1 cellular context compared by ENCODE assay signal in genomic region chr1:148151911-148152391, GRCh38.
TF ChIP-seq lines count a peak whose summit lies in the region.
"Not testable (repeated sequence)": the region's sequence is repeated elsewhere in the genome, so short reads cannot be mapped to it uniquely, and the experiment has no call there.

Gene NBPF11 (minus strand): TSS chr1:148152281. CDS start chr1:148127003, 25,278 bp downstream.

TF ChIP-seq in K562, 482 proteins besides CTCF, POLR2A, EP300 and RAD21 (continued from another document):
- 0 out of 2 replicates have a peak, but pooled peaks have one; percentile 18 for TF ChIP-seq ZBTB40 (IDR thresholded peaks at IDR 0.05)
- not testable (repeated sequence) for TF ChIP-seq ZBTB40 (CRISPR knock-in tag; IDR thresholded peaks at IDR 0.05)
- TF ChIP-seq PHF8 (IDR thresholded peaks at IDR 0.05; ENCODE audit: borderline replicate concordance, low read length) = peak; percentile 51; the same call in 1 of the 2 replicates
- TF ChIP-seq, protein P1, sequence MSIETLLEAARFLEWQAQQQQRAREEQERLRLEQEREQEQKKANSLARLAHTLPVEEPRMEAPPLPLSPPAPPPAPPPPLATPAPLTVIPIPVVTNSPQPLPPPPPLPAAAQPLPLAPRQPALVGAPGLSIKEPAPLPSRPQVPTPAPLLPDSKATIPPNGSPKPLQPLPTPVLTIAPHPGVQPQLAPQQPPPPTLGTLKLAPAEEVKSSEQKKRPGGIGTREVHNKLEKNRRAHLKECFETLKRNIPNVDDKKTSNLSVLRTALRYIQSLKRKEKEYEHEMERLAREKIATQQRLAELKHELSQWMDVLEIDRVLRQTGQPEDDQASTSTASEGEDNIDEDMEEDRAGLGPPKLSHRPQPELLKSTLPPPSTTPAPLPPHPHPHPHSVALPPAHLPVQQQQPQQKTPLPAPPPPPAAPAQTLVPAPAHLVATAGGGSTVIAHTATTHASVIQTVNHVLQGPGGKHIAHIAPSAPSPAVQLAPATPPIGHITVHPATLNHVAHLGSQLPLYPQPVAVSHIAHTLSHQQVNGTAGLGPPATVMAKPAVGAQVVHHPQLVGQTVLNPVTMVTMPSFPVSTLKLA (conservative IDR thresholded peaks at IDR 0.05) = peak; percentile 62 to 74
